30 cellular contexts compared by ENCODE assay signal in genomic region chr6:128676456-128676855, GRCh38.
"Had no signal": no experiment of that assay in that cellular context is flagged by ENCODE, and none has a peak within 500 bp of the region (broad histone marks: within the 10 kb centered on the region; RNA-seq: fewer than 3 reads in every experiment).

No MANE protein-coding gene starts in this region.

- H3K27ac ChIP-seq: coronary artery, gastroesophageal sphincter, heart left ventricle, hepatocyte, neutrophil, pancreas, right lobe of liver, testis, tibial artery had no signal

- H3K4me1 ChIP-seq: gastroesophageal sphincter, pancreas, right lobe of liver, testis, tibial artery had no signal

- FAIRE-seq: endothelial cell of umbilical vein, islet of Langerhans, pancreas, small intestine had no signal

- H3K27ac Mint-ChIP-seq: mesothelial cell of epicardium; naive B cell; natural killer cell treated with Interleukin-12 subunit alpha and Interleukin-12 subunit beta and Interleukin-15 and Interleukin-18, amount 100 ng/mL, for 72 hours; stimulated activated effector memory CD8-positive, alpha-beta T cell treated with anti-CD3 and anti-CD28 coated beads, Interleukin-12 subunit alpha, Interleukin-12 subunit beta, amount 100 ng/mL, for 72 hours; type B pancreatic cell had no signal

- H3K4me2 ChIP-seq: hepatocyte had no signal

- DNase-seq: dermis blood vessel endothelial cell; effector memory CD4-positive, alpha-beta T cell; heart left ventricle; mesenchymal stem cell; mucosa of descending colon; naive B cell; pancreas; right lobe of liver; small intestine; stimulated activated CD4-positive, alpha-beta T cell treated with anti-CD3 and anti-CD28 coated beads, Interleukin-12 subunit alpha, Interleukin-12 subunit beta, amount 100 ng/mL, for 4 hours; stimulated activated CD4-positive, alpha-beta T cell treated with anti-CD3 and anti-CD28 coated beads, Interleukin-1b, Interleukin-23, amount 100 ng/mL, for 48 hours; stimulated activated CD4-positive, alpha-beta T cell treated with anti-CD3 and anti-CD28 coated beads, Interleukin-4, amount 100 ng/mL, for 1 hour; stimulated activated naive CD4-positive, alpha-beta T cell treated with Interleukin-2 at 50 U/mL for 16 hours; substantia nigra; testis; tibial artery had no signal

- H3K4me1 Mint-ChIP-seq: central memory CD8-positive, alpha-beta T cell; mesothelial cell of epicardium; naive B cell; neural crest cell; stimulated activated effector memory CD8-positive, alpha-beta T cell treated with anti-CD3 and anti-CD28 coated beads, Interleukin-12 subunit alpha, Interleukin-12 subunit beta, amount 100 ng/mL, for 72 hours had no signal

- H3K9me3 Mint-ChIP-seq: central memory CD8-positive, alpha-beta T cell; natural killer cell treated with Interleukin-12 subunit alpha and Interleukin-12 subunit beta and Interleukin-15 and Interleukin-18, amount 100 ng/mL, for 72 hours; neural crest cell; stimulated activated effector memory CD8-positive, alpha-beta T cell treated with anti-CD3 and anti-CD28 coated beads, Interleukin-12 subunit alpha, Interleukin-12 subunit beta, amount 100 ng/mL, for 72 hours; type B pancreatic cell had no signal

- H3K36me3 Mint-ChIP-seq: mesothelial cell of epicardium; naive B cell; natural killer cell treated with Interleukin-12 subunit alpha and Interleukin-12 subunit beta and Interleukin-15 and Interleukin-18, amount 100 ng/mL, for 72 hours; stimulated activated effector memory CD8-positive, alpha-beta T cell treated with anti-CD3 and anti-CD28 coated beads, Interleukin-12 subunit alpha, Interleukin-12 subunit beta, amount 100 ng/mL, for 72 hours; type B pancreatic cell had no signal

- H3K9me3 ChIP-seq: gastroesophageal sphincter, heart left ventricle, mucosa of descending colon, neutrophil, pancreas, right lobe of liver, testis, tibial artery had no signal

- H3K27me3 ChIP-seq: gastroesophageal sphincter, heart left ventricle, hepatocyte, neutrophil, pancreas, right lobe of liver, testis, tibial artery had no signal

- H3K79me2 ChIP-seq: hepatocyte had no signal

- ATAC-seq: gastroesophageal sphincter; heart left ventricle; left lobe of liver; mucosa of descending colon; natural killer cell treated with Interleukin-12 subunit alpha and Interleukin-12 subunit beta and Interleukin-15 and Interleukin-18, amount 100 ng/mL, for 72 hours; pancreas; right lobe of liver; stimulated activated effector memory CD8-positive, alpha-beta T cell treated with anti-CD3 and anti-CD28 coated beads, Interleukin-12 subunit alpha, Interleukin-12 subunit beta, amount 100 ng/mL, for 72 hours had no signal

- H2AFZ ChIP-seq: hepatocyte had no signal

- H3K4me3 ChIP-seq: coronary artery, gastroesophageal sphincter, heart left ventricle, hepatocyte, lung, mucosa of descending colon, pancreas, right lobe of liver, testis, tibial artery had no signal

- H3K27me3 Mint-ChIP-seq: naive B cell; natural killer cell treated with Interleukin-12 subunit alpha and Interleukin-12 subunit beta and Interleukin-15 and Interleukin-18, amount 100 ng/mL, for 72 hours had no signal

- H3K4me3 Mint-ChIP-seq: central memory CD8-positive, alpha-beta T cell; mesothelial cell of epicardium; naive B cell; natural killer cell treated with Interleukin-12 subunit alpha and Interleukin-12 subunit beta and Interleukin-15 and Interleukin-18, amount 100 ng/mL, for 72 hours; neural crest cell; stimulated activated effector memory CD8-positive, alpha-beta T cell treated with anti-CD3 and anti-CD28 coated beads, Interleukin-12 subunit alpha, Interleukin-12 subunit beta, amount 100 ng/mL, for 72 hours; type B pancreatic cell had no signal

- H3K36me3 ChIP-seq: gastroesophageal sphincter, heart left ventricle, neutrophil, pancreas, right lobe of liver, tibial artery had no signal
